28 cellular contexts compared by ENCODE assay signal in genomic region chr1:30793209-30793608, GRCh38. TPM values are rescaled to one million over a fixed set of nuclear protein-coding genes. Genes with fewer than 3 reads are reported as not detected.
"Had no signal": no experiment of that assay in that cellular context is flagged by ENCODE, and none has a peak within 500 bp of the region (broad histone marks: within the 10 kb centered on the region; RNA-seq: fewer than 3 reads in every experiment).

No MANE protein-coding gene starts in this region.

- H3K4me3 ChIP-seq: left ventricle myocardium inferior, lung, mucosa of descending colon, neural progenitor cell, ovary, right atrium auricular region, right lobe of liver, smooth muscle cell, stomach, testis, thyroid gland, transverse colon, upper lobe of left lung, vagina had no signal

- H2AFZ ChIP-seq: neural progenitor cell had no signal

- H3K27ac Mint-ChIP-seq: nephron progenitor cell; progenitor cell of endocrine pancreas; stimulated activated naive B cell treated with anti-CD40 and anti-IgM and Interleukin-4, amounts not matched to agents 10 μg/mL and 1 μg/mL and 100 μg/mL, for 72 hours had no signal

- H3K4me2 ChIP-seq: neural progenitor cell, smooth muscle cell had no signal

- H3K9me3 ChIP-seq: left ventricle myocardium inferior, mucosa of descending colon, ovary, right atrium auricular region, right lobe of liver, stomach, testis, thyroid gland, transverse colon, upper lobe of left lung, vagina had no signal

- H3K4me3 Mint-ChIP-seq: naive thymus-derived CD4-positive, alpha-beta T cell; nephron progenitor cell; stimulated activated naive B cell treated with anti-CD40 and anti-IgM and Interleukin-4, amounts not matched to agents 10 μg/mL and 1 μg/mL and 100 μg/mL, for 72 hours had no signal

- ATAC-seq: left colon; mucosa of descending colon; naive thymus-derived CD4-positive, alpha-beta T cell; right lobe of liver; stimulated activated naive B cell treated with anti-CD40 and anti-IgM and Interleukin-4, amounts not matched to agents 10 μg/mL and 1 μg/mL and 100 μg/mL, for 72 hours; stimulated activated naive CD8-positive, alpha-beta T cell treated with anti-CD3 and anti-CD28 coated beads, Interleukin-15, Interleukin-2, amounts not matched to agents 100 U/mL and 50 U/mL, for 24 hours had no signal

- DNase-seq: hippocampal formation; left colon; left ventricle myocardium inferior; midbrain; naive thymus-derived CD4-positive, alpha-beta T cell; nephron progenitor cell; ovary; stimulated activated CD4-positive, alpha-beta T cell treated with anti-CD3 and anti-CD28 coated beads, Interleukin-1b, Interleukin-23, amount 100 ng/mL, for 48 hours; stimulated activated CD4-positive, alpha-beta T cell treated with anti-CD3 and anti-CD28 coated beads, Interleukin-2, amount 100 ng/mL, for 48 hours; stimulated activated CD4-positive, alpha-beta T cell treated with anti-CD3 and anti-CD28 coated beads, Interleukin-4, amount 100 ng/mL, for 4 hours; stimulated activated CD8-positive, alpha-beta memory T cell treated with anti-CD3 and anti-CD28 coated beads, Interleukin-4, amount 100 ng/mL, for 48 hours; stimulated activated naive B cell treated with anti-CD40 and anti-IgM and Interleukin-4, amounts not matched to agents 10 μg/mL and 1 μg/mL and 100 μg/mL, for 72 hours; stimulated activated naive CD8-positive, alpha-beta T cell treated with anti-CD3 and anti-CD28 coated beads, Interleukin-15, Interleukin-2, amounts not matched to agents 100 U/mL and 50 U/mL, for 24 hours; stomach; testis; thyroid gland; transverse colon had no signal

- H3K36me3 ChIP-seq: left ventricle myocardium inferior, neural progenitor cell, ovary, right atrium auricular region, right lobe of liver, stomach, thyroid gland, transverse colon, upper lobe of left lung, vagina had no signal

- H3K36me3 Mint-ChIP-seq: naive thymus-derived CD4-positive, alpha-beta T cell; neural progenitor cell; stimulated activated naive B cell treated with anti-CD40 and anti-IgM and Interleukin-4, amounts not matched to agents 10 μg/mL and 1 μg/mL and 100 μg/mL, for 72 hours had no signal

- H3K9ac ChIP-seq: neural progenitor cell had no signal

- H3K9me3 Mint-ChIP-seq: naive thymus-derived CD4-positive, alpha-beta T cell; nephron progenitor cell; neural progenitor cell; stimulated activated naive B cell treated with anti-CD40 and anti-IgM and Interleukin-4, amounts not matched to agents 10 μg/mL and 1 μg/mL and 100 μg/mL, for 72 hours had no signal

- H3K27ac ChIP-seq: left ventricle myocardium inferior, neural progenitor cell, ovary, right atrium auricular region, right lobe of liver, stomach, testis, thyroid gland, transverse colon, upper lobe of left lung, vagina had no signal

- FAIRE-seq: keratinocyte had no signal

- H3K4me1 ChIP-seq: neural progenitor cell, vagina had no signal

RNA-seq across cellular contexts. Expression of gene LAPTM5, which starts 35.6 kb away (rescaled TPM):
- total RNA-seq: progenitor cell of endocrine pancreas, renal cortical epithelial cell had no signal
